1 cellular context compared by ENCODE assay signal in the genomic region with DNA sequence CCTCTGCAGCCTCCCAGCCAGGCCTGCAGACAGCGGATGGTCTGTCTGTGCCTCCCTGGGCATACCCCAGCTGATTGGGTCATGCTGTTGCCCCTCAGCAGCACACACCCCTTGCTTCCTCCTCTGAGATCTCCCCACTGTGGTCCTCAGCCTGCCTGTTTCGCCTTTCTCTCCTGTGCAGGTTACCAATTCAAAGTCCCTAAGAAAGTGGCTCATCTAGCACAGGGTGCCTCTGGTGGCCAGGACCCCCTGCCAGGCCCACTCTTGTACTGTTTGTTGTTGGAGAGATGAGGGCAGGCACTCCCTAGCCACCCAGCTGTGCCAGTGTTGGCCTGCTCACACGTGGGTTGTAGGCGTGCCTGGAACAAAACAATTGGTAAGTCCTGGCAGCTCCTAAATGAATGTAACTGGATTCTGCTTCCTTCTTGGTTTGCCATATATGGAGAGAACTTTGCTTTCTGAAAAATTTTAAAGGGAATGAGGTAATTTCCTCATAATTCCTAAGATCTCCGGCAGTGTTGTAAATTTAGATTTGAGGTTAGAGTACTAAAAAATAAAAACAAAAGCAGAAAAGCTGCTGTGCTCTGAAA.
TF ChIP-seq lines count a peak whose summit lies in the region.

No MANE protein-coding gene starts in this region.

TF ChIP-seq in GM23338, 12 proteins besides CTCF, POLR2A, EP300 and RAD21 (continued from another document):
- TF ChIP-seq, protein P1, sequence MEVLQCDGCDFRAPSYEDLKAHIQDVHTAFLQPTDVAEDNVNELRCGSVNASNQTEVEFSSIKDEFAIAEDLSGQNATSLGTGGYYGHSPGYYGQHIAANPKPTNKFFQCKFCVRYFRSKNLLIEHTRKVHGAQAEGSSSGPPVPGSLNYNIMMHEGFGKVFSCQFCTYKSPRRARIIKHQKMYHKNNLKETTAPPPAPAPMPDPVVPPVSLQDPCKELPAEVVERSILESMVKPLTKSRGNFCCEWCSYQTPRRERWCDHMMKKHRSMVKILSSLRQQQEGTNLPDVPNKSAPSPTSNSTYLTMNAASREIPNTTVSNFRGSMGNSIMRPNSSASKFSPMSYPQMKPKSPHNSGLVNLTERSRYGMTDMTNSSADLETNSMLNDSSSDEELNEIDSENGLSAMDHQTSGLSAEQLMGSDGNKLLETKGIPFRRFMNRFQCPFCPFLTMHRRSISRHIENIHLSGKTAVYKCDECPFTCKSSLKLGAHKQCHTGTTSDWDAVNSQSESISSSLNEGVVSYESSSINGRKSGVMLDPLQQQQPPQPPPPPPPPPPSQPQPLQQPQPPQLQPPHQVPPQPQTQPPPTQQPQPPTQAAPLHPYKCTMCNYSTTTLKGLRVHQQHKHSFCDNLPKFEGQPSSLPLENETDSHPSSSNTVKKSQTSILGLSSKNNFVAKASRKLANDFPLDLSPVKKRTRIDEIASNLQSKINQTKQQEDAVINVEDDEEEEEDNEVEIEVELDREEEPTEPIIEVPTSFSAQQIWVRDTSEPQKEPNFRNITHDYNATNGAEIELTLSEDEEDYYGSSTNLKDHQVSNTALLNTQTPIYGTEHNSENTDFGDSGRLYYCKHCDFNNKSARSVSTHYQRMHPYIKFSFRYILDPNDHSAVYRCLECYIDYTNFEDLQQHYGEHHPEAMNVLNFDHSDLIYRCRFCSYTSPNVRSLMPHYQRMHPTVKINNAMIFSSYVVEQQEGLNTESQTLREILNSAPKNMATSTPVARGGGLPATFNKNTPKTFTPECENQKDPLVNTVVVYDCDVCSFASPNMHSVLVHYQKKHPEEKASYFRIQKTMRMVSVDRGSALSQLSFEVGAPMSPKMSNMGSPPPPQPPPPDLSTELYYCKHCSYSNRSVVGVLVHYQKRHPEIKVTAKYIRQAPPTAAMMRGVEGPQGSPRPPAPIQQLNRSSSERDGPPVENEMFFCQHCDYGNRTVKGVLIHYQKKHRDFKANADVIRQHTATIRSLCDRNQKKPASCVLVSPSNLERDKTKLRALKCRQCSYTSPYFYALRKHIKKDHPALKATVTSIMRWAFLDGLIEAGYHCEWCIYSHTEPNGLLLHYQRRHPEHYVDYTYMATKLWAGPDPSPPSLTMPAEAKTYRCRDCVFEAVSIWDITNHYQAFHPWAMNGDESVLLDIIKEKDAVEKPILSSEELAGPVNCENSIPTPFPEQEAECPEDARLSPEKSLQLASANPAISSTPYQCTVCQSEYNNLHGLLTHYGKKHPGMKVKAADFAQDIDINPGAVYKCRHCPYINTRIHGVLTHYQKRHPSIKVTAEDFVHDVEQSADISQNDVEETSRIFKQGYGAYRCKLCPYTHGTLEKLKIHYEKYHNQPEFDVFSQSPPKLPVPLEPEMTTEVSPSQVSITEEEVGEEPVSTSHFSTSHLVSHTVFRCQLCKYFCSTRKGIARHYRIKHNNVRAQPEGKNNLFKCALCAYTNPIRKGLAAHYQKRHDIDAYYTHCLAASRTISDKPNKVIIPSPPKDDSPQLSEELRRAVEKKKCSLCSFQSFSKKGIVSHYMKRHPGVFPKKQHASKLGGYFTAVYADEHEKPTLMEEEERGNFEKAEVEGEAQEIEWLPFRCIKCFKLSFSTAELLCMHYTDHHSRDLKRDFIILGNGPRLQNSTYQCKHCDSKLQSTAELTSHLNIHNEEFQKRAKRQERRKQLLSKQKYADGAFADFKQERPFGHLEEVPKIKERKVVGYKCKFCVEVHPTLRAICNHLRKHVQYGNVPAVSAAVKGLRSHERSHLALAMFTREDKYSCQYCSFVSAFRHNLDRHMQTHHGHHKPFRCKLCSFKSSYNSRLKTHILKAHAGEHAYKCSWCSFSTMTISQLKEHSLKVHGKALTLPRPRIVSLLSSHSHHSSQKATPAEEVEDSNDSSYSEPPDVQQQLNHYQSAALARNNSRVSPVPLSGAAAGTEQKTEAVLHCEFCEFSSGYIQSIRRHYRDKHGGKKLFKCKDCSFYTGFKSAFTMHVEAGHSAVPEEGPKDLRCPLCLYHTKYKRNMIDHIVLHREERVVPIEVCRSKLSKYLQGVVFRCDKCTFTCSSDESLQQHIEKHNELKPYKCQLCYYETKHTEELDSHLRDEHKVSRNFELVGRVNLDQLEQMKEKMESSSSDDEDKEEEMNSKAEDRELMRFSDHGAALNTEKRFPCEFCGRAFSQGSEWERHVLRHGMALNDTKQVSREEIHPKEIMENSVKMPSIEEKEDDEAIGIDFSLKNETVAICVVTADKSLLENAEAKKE (CRISPR knock-in tag; IDR thresholded peaks at IDR 0.05): no peak
- TF ChIP-seq EZH2phosphoT487 (IDR thresholded peaks at IDR 0.05; ENCODE audit: unreplicated experiment) (no peak), EZH2 (IDR thresholded peaks at IDR 0.05; ENCODE audit: low read depth, unreplicated experiment) (no peak), JUNB (IDR thresholded peaks at IDR 0.05; ENCODE audit: unreplicated experiment) (no peak)
- TF ChIP-seq, protein P2, sequence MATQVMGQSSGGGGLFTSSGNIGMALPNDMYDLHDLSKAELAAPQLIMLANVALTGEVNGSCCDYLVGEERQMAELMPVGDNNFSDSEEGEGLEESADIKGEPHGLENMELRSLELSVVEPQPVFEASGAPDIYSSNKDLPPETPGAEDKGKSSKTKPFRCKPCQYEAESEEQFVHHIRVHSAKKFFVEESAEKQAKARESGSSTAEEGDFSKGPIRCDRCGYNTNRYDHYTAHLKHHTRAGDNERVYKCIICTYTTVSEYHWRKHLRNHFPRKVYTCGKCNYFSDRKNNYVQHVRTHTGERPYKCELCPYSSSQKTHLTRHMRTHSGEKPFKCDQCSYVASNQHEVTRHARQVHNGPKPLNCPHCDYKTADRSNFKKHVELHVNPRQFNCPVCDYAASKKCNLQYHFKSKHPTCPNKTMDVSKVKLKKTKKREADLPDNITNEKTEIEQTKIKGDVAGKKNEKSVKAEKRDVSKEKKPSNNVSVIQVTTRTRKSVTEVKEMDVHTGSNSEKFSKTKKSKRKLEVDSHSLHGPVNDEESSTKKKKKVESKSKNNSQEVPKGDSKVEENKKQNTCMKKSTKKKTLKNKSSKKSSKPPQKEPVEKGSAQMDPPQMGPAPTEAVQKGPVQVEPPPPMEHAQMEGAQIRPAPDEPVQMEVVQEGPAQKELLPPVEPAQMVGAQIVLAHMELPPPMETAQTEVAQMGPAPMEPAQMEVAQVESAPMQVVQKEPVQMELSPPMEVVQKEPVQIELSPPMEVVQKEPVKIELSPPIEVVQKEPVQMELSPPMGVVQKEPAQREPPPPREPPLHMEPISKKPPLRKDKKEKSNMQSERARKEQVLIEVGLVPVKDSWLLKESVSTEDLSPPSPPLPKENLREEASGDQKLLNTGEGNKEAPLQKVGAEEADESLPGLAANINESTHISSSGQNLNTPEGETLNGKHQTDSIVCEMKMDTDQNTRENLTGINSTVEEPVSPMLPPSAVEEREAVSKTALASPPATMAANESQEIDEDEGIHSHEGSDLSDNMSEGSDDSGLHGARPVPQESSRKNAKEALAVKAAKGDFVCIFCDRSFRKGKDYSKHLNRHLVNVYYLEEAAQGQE (IDR thresholded peaks at IDR 0.05; ENCODE audit: unreplicated experiment): no peak
TF ChIP-seq in GM23338: peak in this region for 0.
